ENCODE assay signal across 9 cellular contexts in genomic region chr19:47275866-47276461, GRCh38. TPM values are rescaled to one million over a fixed set of nuclear protein-coding genes. Genes with fewer than 3 reads are reported as not detected.
DNase-seq lines count a peak whose midpoint lies in the region; ATAC-seq and TF ChIP-seq lines count a peak whose summit lies in the region.
"Had no signal": no experiment of that assay in that cellular context is flagged by ENCODE, and none has a peak within 500 bp of the region (broad histone marks: within the 10 kb centered on the region; RNA-seq: fewer than 3 reads in every experiment).

No MANE protein-coding gene starts in this region.

- peak; percentile 83 for DNase-seq in EH (ENCODE audit: low read depth)
- DNase-seq in RWPE1 (ENCODE audit: low spot score): no peak
- peak; percentile 64 for DNase-seq in fibroblast of villous mesenchyme (ENCODE audit: low read depth)
- peak in 1 of 2 donors; percentile 45 for DNase-seq in gastrocnemius medialis
- DNase-seq in stimulated activated CD4-positive, alpha-beta T cell treated with anti-CD3 and anti-CD28 coated beads, Interleukin-4, amount 100 ng/mL, for 24 hours: no peak
- DNase-seq in NCI-H187 (lab: John Stamatoyannopoulos, UW): no peak

- H3K27me3 ChIP-seq in gastrocnemius medialis: no peaks in the 10 kb centered on the region

- POLR2A ChIA-PET in RWPE1 (lab: Yijun Ruan, JAX; ENCODE audit: low non-redundant PET): no interaction called here

- H3K27ac ChIP-seq in RWPE1 (peak overlapping the region; percentile 99), gastrocnemius medialis (peak overlapping the region; percentile 47 to 69 (median 64))

- in situ Hi-C loops in gastrocnemius medialis (cut with MboI; ENCODE audit: low sequenced_read_pairs in 4 of 4): loop anchor here in 1 of 4 donors (25.0 kb wide), 1 partner anchor 461 kb away; the partner anchor contains the start of gene NOP53

- ATAC-seq in gastrocnemius medialis (no peak), GM19023 (IDR thresholded peaks at IDR 0.05; ENCODE audit: unreplicated experiment) (no peak), HG03135 (IDR thresholded peaks at IDR 0.05; ENCODE audit: unreplicated experiment) (no peak)

- no peak for TF ChIP-seq CTCF in RWPE1 (conservative IDR thresholded peaks at IDR 0.05; ENCODE audit: low read depth)
- no peak for TF ChIP-seq CTCF in fibroblast of villous mesenchyme (IDR thresholded peaks at IDR 0.05; ENCODE audit: insufficient read depth, low read depth, low read length)
- no peak for TF ChIP-seq CTCF in gastrocnemius medialis (IDR thresholded peaks at IDR 0.05 in 4 of 5, conservative IDR thresholded peaks at IDR 0.05 in 1 of 5)

- peaks cover 0 to 9% of the 10 kb centered on the region in 2 donors for H3K36me3 ChIP-seq in gastrocnemius medialis

- no peak for TF ChIP-seq POLR2A in gastrocnemius medialis (IDR thresholded peaks at IDR 0.05)

- no peak overlapping the region for H3K4me3 ChIP-seq in fibroblast of villous mesenchyme (ENCODE audit: low read depth, low read length)
- peak overlapping the region in 2 of 4 donors; percentile 41 to 74 for H3K4me3 ChIP-seq in gastrocnemius medialis

- intact Hi-C loops in gastrocnemius medialis (cut with DNase I; ENCODE audit: low total_unique reads): loop anchor here (10.0 kb wide), 2 partner anchors 239 to 419 kb away; partner anchors contain the start of gene NAPA

- no peaks in the 10 kb centered on the region for H3K9me3 ChIP-seq in gastrocnemius medialis

- peaks cover 15 to 35% of the 10 kb centered on the region in 2 donors for H3K4me1 ChIP-seq in gastrocnemius medialis

- CTCF ChIA-PET in RWPE1 (lab: Yijun Ruan, JAX): interaction anchor here (0.6 to 2.2 kb wide), 4 partner anchors 9 to 531 kb away, joined by 3 to 11 read pairs (median 3); no protein-coding TSS in a partner anchor

RNA-seq across cellular contexts. Expression of gene INAFM1, which starts 1.3 kb away (rescaled TPM):
- 2.6 and 4.2 TPM in 2 replicates for total RNA-seq in fibroblast of villous mesenchyme
- 1 to 10 TPM; 3.9 to 8.5 (median 7.2) TPM for total RNA-seq in gastrocnemius medialis

RNA-seq across cellular contexts. Expression of gene CCDC9, which starts 19.6 kb away (rescaled TPM):
- total RNA-seq in fibroblast of villous mesenchyme (7.3 and 8.4 TPM in 2 replicates), gastrocnemius medialis (10 to 100 TPM; 13.1 to 22.7 (median 18.5) TPM)

RNA-seq across cellular contexts. Expression of gene C5AR1, which starts 33.7 kb away (rescaled TPM):
- 0.32 and 0.43 TPM in 2 replicates for total RNA-seq in fibroblast of villous mesenchyme
- 1 to 10 TPM in 3 of 4 donors, under 1 TPM in 1; 0.27 to 3.7 (median 2.1) TPM for total RNA-seq in gastrocnemius medialis
- total RNA-seq: kidney epithelial cell had no signal

RNA-seq across cellular contexts. Expression of gene BBC3, which starts 45.0 kb away (rescaled TPM):
- total RNA-seq in fibroblast of villous mesenchyme: 6.0 and 14.2 TPM in 2 replicates
- 1 to 10 TPM; 3.4 to 7.6 (median 4.2) TPM for total RNA-seq in gastrocnemius medialis

RNA-seq across cellular contexts. Expression of gene C5AR2, which starts 56.0 kb away (rescaled TPM):
- total RNA-seq in fibroblast of villous mesenchyme (under 0.01 TPM in 1 of 2 replicates, not detected in the other), gastrocnemius medialis (under 1 TPM; 0.15 to 0.97 (median 0.32) TPM)
- total RNA-seq: kidney epithelial cell had no signal

Comparison
In these comparisons a context has a peak if more than half of its experiments do, and no peak if none do; other contexts are left out.
1. DNase-seq: peak in EH (single experiment) and fibroblast of villous mesenchyme (single experiment); none in RWPE1 (single experiment), stimulated activated CD4-positive, alpha-beta T cell treated with anti-CD3 and anti-CD28 coated beads, Interleukin-4, amount 100 ng/mL, for 24 hours (single experiment) and NCI-H187 (0 of 2).